20 cellular contexts compared by ENCODE assay signal in genomic region chr22:31923761-31924160, GRCh38. TPM values are rescaled to one million over a fixed set of nuclear protein-coding genes. Genes with fewer than 3 reads are reported as not detected.
DNase-seq lines count a peak whose midpoint lies in the region; ATAC-seq, FAIRE-seq and TF ChIP-seq lines count a peak whose summit lies in the region.
"Had no signal": no experiment of that assay in that cellular context is flagged by ENCODE, and none has a peak within 500 bp of the region (broad histone marks: within the 10 kb centered on the region; RNA-seq: fewer than 3 reads in every experiment).

No MANE protein-coding gene starts in this region.

- no peak overlapping the region for H3K4me3 Mint-ChIP-seq in neural progenitor cell
- H3K4me3 Mint-ChIP-seq: CD4-positive, alpha-beta memory T cell had no signal

- H3K36me3 Mint-ChIP-seq in neural progenitor cell = no peaks in the 10 kb centered on the region
- H3K36me3 Mint-ChIP-seq: CD4-positive, alpha-beta memory T cell had no signal

- CTCF ChIA-PET in HepG2 (lab: Yijun Ruan, JAX; ENCODE audit: low intra/inter-chr PET ratio, low total read pairs) = no interaction called here

- H3K4me3 ChIP-seq in HepG2 (replicated peaks in 1 of 3; ENCODE audit: insufficient read depth in 1 of 3, low read depth in 2 of 3, low read length in 3 of 3) (no peak overlapping the region), right lobe of liver (no peak overlapping the region), dorsolateral prefrontal cortex (no peak overlapping the region), neural progenitor cell (no peak overlapping the region)
- H3K4me3 ChIP-seq: GM23248, SJSA1 had no signal

- ATAC-seq in HepG2 (peak; percentile 69), right lobe of liver (no peak)

- H3K9me3 ChIP-seq in HepG2 (ENCODE audit: low read length) (no peaks in the 10 kb centered on the region), right lobe of liver (no peaks in the 10 kb centered on the region), neural progenitor cell (ENCODE audit: low read depth) (no peaks in the 10 kb centered on the region)
- H3K9me3 ChIP-seq: SJSA1 had no signal

- in situ Hi-C loops in HepG2 (cut with HindIII; ENCODE audit: extremely low pct_ligation_motif_present, low pct_unique_long_range_greater_than_20kb) = no loop called here

- no peak for TF ChIP-seq POLR2A in HepG2 (IDR thresholded peaks at IDR 0.05; ENCODE audit: insufficient read depth in 1 of 2, low read depth in 2 of 2, low read length in 2 of 2)
- no peak for TF ChIP-seq POLR2A in right lobe of liver (IDR thresholded peaks at IDR 0.05)

- H3F3A ChIP-seq in neural progenitor cell (ENCODE audit: low read depth) = no peaks in the 10 kb centered on the region

- no peak for TF ChIP-seq EP300 in HepG2 (IDR thresholded peaks at IDR 0.05; ENCODE audit: low read depth in 2 of 2, low read length in 2 of 2)
- TF ChIP-seq EP300 in HepG2 (CRISPR knock-in tag; IDR thresholded peaks at IDR 0.05; ENCODE audit: borderline replicate concordance) = no peak

- H3K27ac ChIP-seq in HepG2 (ENCODE audit: extremely low read length, insufficient read depth, low read length) (no peak overlapping the region), right lobe of liver (no peak overlapping the region), dorsolateral prefrontal cortex (peak overlapping the region in 49 of 59 donors; percentile 1 to 78 (median 47)), neural progenitor cell (no peak overlapping the region), temporal lobe (ENCODE audit: low read depth, low read length) (peak overlapping the region; percentile 23)
- H3K27ac ChIP-seq: GM23248, SJSA1 had no signal

- intact Hi-C loops in HepG2 (cut with micrococcal nuclease; ENCODE audit: unreplicated experiment) (no loop called here), right lobe of liver (cut with DNase I) (no loop called here), dorsolateral prefrontal cortex (cut with DNase I) (no loop called here)

- no peak overlapping the region for H2AFZ ChIP-seq in HepG2 (ENCODE audit: low read length)
- no peak overlapping the region for H2AFZ ChIP-seq in neural progenitor cell (replicated peaks)
- H2AFZ ChIP-seq: GM23248 had no signal

- 0% methylated on average over 2 of the region's 2 CpGs for WGBS in HepG2 (ENCODE audit: low lambda C conversion rate)
- WGBS in right lobe of liver (ENCODE audit: insufficient coverage, low coverage, low lambda C conversion rate, missing lambda C conversion rate) = 49% methylated on average over 2 of the region's 2 CpGs

- H3K4me2 ChIP-seq in HepG2 (ENCODE audit: low read depth, low read length) (peak overlapping the region; percentile 38), neural progenitor cell (no peak overlapping the region)

- TF ChIP-seq RAD21 in HepG2 (CRISPR knock-in tag; IDR thresholded peaks at IDR 0.05) = no peak

- H3K9me3 Mint-ChIP-seq in neural progenitor cell = no peaks in the 10 kb centered on the region

- H3K9ac ChIP-seq in HepG2 (ENCODE audit: insufficient read depth, low read depth, low read length) (no peak overlapping the region; the same call in 1 of the 2 replicates), neural progenitor cell (no peak overlapping the region)
- H3K9ac ChIP-seq: GM23248 had no signal

- H3K36me3 ChIP-seq in HepG2 (replicated peaks in 1 of 2; ENCODE audit: control insufficient read depth in 1 of 2, insufficient read depth in 2 of 2, low read length in 2 of 2) = no peaks in the 10 kb centered on the region
- H3K36me3 ChIP-seq in right lobe of liver = no peaks in the 10 kb centered on the region
- no peaks in the 10 kb centered on the region for H3K36me3 ChIP-seq in neural progenitor cell
- H3K36me3 ChIP-seq: SJSA1 had no signal

- no peak for FAIRE-seq in HepG2 (lab: Jason Lieb, UNC)

- POLR2A ChIA-PET in HepG2 (lab: Yijun Ruan, JAX) = no interaction called here

- peaks cover 15% of the 10 kb centered on the region for H3K4me1 Mint-ChIP-seq in neural progenitor cell

- H4K20me1 ChIP-seq in HepG2 (ENCODE audit: insufficient read depth, low read length) (no peaks in the 10 kb centered on the region), neural progenitor cell (ENCODE audit: low read depth) (no peaks in the 10 kb centered on the region)

- H3K27me3 ChIP-seq in HepG2 (ENCODE audit: control insufficient read depth in 1 of 2, insufficient read depth in 2 of 2, low read length in 2 of 2) = no peaks in the 10 kb centered on the region; a peak in 1 of 5 replicates
- H3K27me3 ChIP-seq in right lobe of liver = no peaks in the 10 kb centered on the region
- no peaks in the 10 kb centered on the region for H3K27me3 ChIP-seq in dorsolateral prefrontal cortex
- no peaks in the 10 kb centered on the region for H3K27me3 ChIP-seq in neural progenitor cell

- BruUV-seq in HepG2 (replicated peaks; lab: Mats Ljungman, UMichigan) = no TSS peak

- H3K4me1 ChIP-seq in HepG2 (ENCODE audit: insufficient read depth, low read length) = peaks cover 40% of the 10 kb centered on the region
- no peaks in the 10 kb centered on the region for H3K4me1 ChIP-seq in right lobe of liver
- peaks cover 10% of the 10 kb centered on the region for H3K4me1 ChIP-seq in neural progenitor cell

- H3K79me2 ChIP-seq in HepG2 (ENCODE audit: insufficient read depth, low read length) = no peaks in the 10 kb centered on the region
- no peaks in the 10 kb centered on the region for H3K79me2 ChIP-seq in neural progenitor cell (ENCODE audit: low read depth)

- peaks cover 1% of the 10 kb centered on the region for H3K27me3 Mint-ChIP-seq in neural progenitor cell (ENCODE audit: insufficient read depth, low read depth)

- TF ChIP-seq CTCF in HepG2 (CRISPR knock-in tag; IDR thresholded peaks at IDR 0.05) = no peak
- TF ChIP-seq CTCF in right lobe of liver (IDR thresholded peaks at IDR 0.05) = no peak
- no peak for TF ChIP-seq CTCF in dorsolateral prefrontal cortex (IDR thresholded peaks at IDR 0.05 in 54 of 56, conservative IDR thresholded peaks at IDR 0.05 in 2 of 56; ENCODE audit: low read depth in 1 of 56, partially characterized antibody in 56 of 56)
- no peak for TF ChIP-seq CTCF in neural progenitor cell (IDR thresholded peaks at IDR 0.05)
- no peak for TF ChIP-seq CTCF in GM10266 (IDR thresholded peaks at IDR 0.05; ENCODE audit: control insufficient read depth, insufficient read depth, low read depth, missing control alignments)

- H3K27ac Mint-ChIP-seq in neural progenitor cell = peak overlapping the region; percentile 61
- H3K27ac Mint-ChIP-seq: CD4-positive, alpha-beta memory T cell had no signal

- DNase-seq in HepG2 (ENCODE audit: low spot score) (no peak), right lobe of liver (no peak), dorsolateral prefrontal cortex (no peak), neural progenitor cell (ENCODE audit: low spot score) (no peak), NAMALWA (ENCODE audit: low spot score) (no peak), NCI-H510A (lab: John Stamatoyannopoulos, UW) (no peak), GM10266 (ENCODE audit: extremely low spot score) (no peak)
- DNase-seq: CD4-positive, alpha-beta memory T cell; COR-L47; DMS53; GM23248; H7; Karpas-422; NCI-H1105 treated with DMSO at 0.1 percent for 48 hours; NCI-H146; NCI-H1930; NCI-H446 treated with DMSO at 0.1 percent for 48 hours; NCI-H526 treated with DMSO at 0.1 percent for 48 hours had no signal

TF ChIP-seq in HepG2, 621 proteins besides CTCF, POLR2A, EP300 and RAD21 (continues in another document):
- TF ChIP-seq TCF12 (IDR thresholded peaks at IDR 0.05) (no peak), TCF12 (CRISPR knock-in tag; IDR thresholded peaks at IDR 0.05) (no peak), ZFP36L1 (CRISPR knock-in tag; IDR thresholded peaks at IDR 0.05) (no peak), ZNF20 (CRISPR knock-in tag; IDR thresholded peaks at IDR 0.05) (no peak), REPIN1 (CRISPR knock-in tag; IDR thresholded peaks at IDR 0.05; ENCODE audit: borderline replicate concordance, low read depth) (no peak), ZNF616 (CRISPR knock-in tag; IDR thresholded peaks at IDR 0.05; ENCODE audit: low read depth) (no peak)

RNA-seq across cellular contexts. Expression of gene YWHAH, which starts 20.6 kb away (rescaled TPM):
- 92.7 and 112 TPM in 2 replicates for total RNA-seq in HepG2 (2016; rRNA removed; fragmentation: Illumina TruSeq; extraction: Trizol)
- 20.0 and 24.6 TPM in 2 replicates for total RNA-seq in HepG2 (2016; cell fraction: cytosol; rRNA removed; fragmentation: Illumina TruSeq; extraction: Trizol; ENCODE audit: low read depth)
- total RNA-seq in HepG2 (2016; cell fraction: insoluble cytoplasmic fraction; rRNA removed; fragmentation: Illumina TruSeq; extraction: Trizol) = 93.8 and 101 TPM in 2 replicates
- total RNA-seq in HepG2 (2016; cell fraction: membrane; rRNA removed; fragmentation: Illumina TruSeq; extraction: Trizol) = 56.3 and 62.2 TPM in 2 replicates
- total RNA-seq in HepG2 (2016; cell fraction: nucleus; rRNA removed; fragmentation: Illumina TruSeq; extraction: Trizol) = 30.2 and 35.4 TPM in 2 replicates
- 35.6 and 40.9 TPM in 2 replicates for polyA plus RNA-seq in HepG2 (2011; rRNA removed)
- 38.6 and 45.7 TPM in 2 replicates for polyA plus RNA-seq in HepG2 (2011; cell fraction: cytosol; rRNA removed)
- 17.5 and 20.3 TPM in 2 replicates for polyA plus RNA-seq in HepG2 (2011; cell fraction: nucleus; rRNA removed)
- 78.8 and 95.2 TPM in 2 replicates for polyA plus RNA-seq in HepG2 (2012)
- 19.0 and 24.6 TPM in 2 replicates for polyA plus RNA-seq in HepG2 (2016; cell fraction: cytosol; fragmentation: Illumina TruSeq; extraction: Trizol; ENCODE audit: low read depth)
- polyA plus RNA-seq in HepG2 (2016; cell fraction: insoluble cytoplasmic fraction; fragmentation: Illumina TruSeq; extraction: Trizol; ENCODE audit: low read depth) = 117 and 129 TPM in 2 replicates
- polyA plus RNA-seq in HepG2 (2016; cell fraction: membrane; fragmentation: Illumina TruSeq; extraction: Trizol; ENCODE audit: low read depth) = 43.9 and 52.9 TPM in 2 replicates
- 57.2 and 66.4 TPM in 2 replicates for polyA plus RNA-seq in HepG2 (2016; cell fraction: nucleus; fragmentation: Illumina TruSeq; extraction: Trizol; ENCODE audit: insufficient read depth, low read depth)
- 18.0 and 27.7 TPM in 2 replicates for polyA minus RNA-seq in HepG2 (2011; rRNA and poly(A)+ RNA removed; ENCODE audit: low replicate concordance)
- polyA minus RNA-seq in HepG2 (2011; cell fraction: cytosol; rRNA and poly(A)+ RNA removed) = 24.6 and 31.3 TPM in 2 replicates
- polyA minus RNA-seq in HepG2 (2011; cell fraction: nucleus; rRNA and poly(A)+ RNA removed) = 12.7 and 18.4 TPM in 2 replicates
- 10 to 100 TPM; 35.8 to 97.5 (median 59.1) TPM for total RNA-seq in right lobe of liver
- 1,000 to 10,000 TPM in 48 of 120 experiments, 100 to 1,000 TPM in 72; 191 to 1,478 (median 946) TPM for total RNA-seq in dorsolateral prefrontal cortex
- total RNA-seq in neural progenitor cell (ENCODE audit: low replicate concordance) = 154 and 158 TPM in 2 replicates
- 175 TPM for total RNA-seq in temporal lobe

Comparison
In these comparisons a context has a peak if more than half of its experiments do, and no peak if none do; other contexts are left out.
1. H3K27ac ChIP-seq: peak in dorsolateral prefrontal cortex (49 of 59) and temporal lobe (single experiment); none in HepG2 (single experiment), right lobe of liver (0 of 3) and neural progenitor cell (single experiment).